Comparison of ENCODE assay signal across 19 cellular contexts in genomic region chr1:228044961-228045360, GRCh38. TPM values are rescaled to one million over a fixed set of nuclear protein-coding genes. Genes with fewer than 3 reads are reported as not detected.
A peak's percentile ranks its signal among the peaks of the same experiment; 100 is the strongest.
DNase-seq lines count a peak whose midpoint lies in the region; ATAC-seq and TF ChIP-seq lines count a peak whose summit lies in the region.
"Had no signal": no experiment of that assay in that cellular context is flagged by ENCODE, and none has a peak within 500 bp of the region (broad histone marks: within the 10 kb centered on the region; RNA-seq: fewer than 3 reads in every experiment).

No MANE protein-coding gene starts in this region.

- no peaks in the 10 kb centered on the region for H3K79me2 ChIP-seq in PC-3 (ENCODE audit: low read length)

- no peaks in the 10 kb centered on the region for H4K20me1 ChIP-seq in PC-3 (ENCODE audit: low read length)

- H3K36me3 ChIP-seq in PC-3 (ENCODE audit: low read depth, low read length) = no peaks in the 10 kb centered on the region
- H3K36me3 ChIP-seq in sigmoid colon = no peaks in the 10 kb centered on the region
- H3K36me3 ChIP-seq in naive thymus-derived CD4-positive, alpha-beta T cell (ENCODE audit: control insufficient read depth in 2 of 3, insufficient read depth in 3 of 3, low read length in 3 of 3) = no peaks in the 10 kb centered on the region

- H3K27me3 ChIP-seq in PC-3 (ENCODE audit: low read length) (peaks cover 4% of the 10 kb centered on the region; the same call in 1 of the 2 replicates), sigmoid colon (peaks cover 0 to 4% (median 0%) of the 10 kb centered on the region in 3 donors)
- H3K27me3 ChIP-seq in naive thymus-derived CD4-positive, alpha-beta T cell (ENCODE audit: control insufficient read depth in 2 of 2, insufficient read depth in 2 of 2, low read length in 2 of 2) = no peaks in the 10 kb centered on the region

- H3K27ac Mint-ChIP-seq in naive thymus-derived CD4-positive, alpha-beta T cell = no peak overlapping the region
- no peak overlapping the region for H3K27ac Mint-ChIP-seq in T-helper 2 cell treated with Interferon-gamma antibody and Interleukin-4, amounts not matched to agents 5 μg/mL and 100 μg/mL, for 36 hours

- DNase-seq in ELF-1 (ENCODE audit: low read depth, low spot score) = peak; percentile 73
- peak; percentile 62 for DNase-seq in PC-3
- peak; percentile 19 for DNase-seq in fibroblast of the aortic adventitia (ENCODE audit: low read depth)
- DNase-seq in sigmoid colon = peak; percentile 46
- no peak for DNase-seq in naive thymus-derived CD4-positive, alpha-beta T cell
- no peak for DNase-seq in cerebellum (ENCODE audit: low spot score)
- no peak for DNase-seq in T-helper 2 cell treated with Interferon-gamma antibody and Interleukin-4, amounts not matched to agents 5 μg/mL and 100 μg/mL, for 36 hours (ENCODE audit: low spot score)
- DNase-seq: DMS 273 treated with DMSO at 0.1 percent for 48 hours, MV-4-11, NCI-H1417 treated with DMSO at 0.1 percent for 48 hours, NCI-H1930, NCI-H2171, NCI-H446 treated with DMSO at 0.1 percent for 48 hours, NCI-H748 treated with DMSO at 0.1 percent for 48 hours had no signal

- TF ChIP-seq EP300 in sigmoid colon (IDR thresholded peaks at IDR 0.05) = no peak

- H3K9me2 ChIP-seq in PC-3 (replicated peaks; ENCODE audit: low read length) = no peaks in the 10 kb centered on the region

- no peak overlapping the region for H3K4me3 Mint-ChIP-seq in naive thymus-derived CD4-positive, alpha-beta T cell
- H3K4me3 Mint-ChIP-seq in T-helper 2 cell treated with Interferon-gamma antibody and Interleukin-4, amounts not matched to agents 5 μg/mL and 100 μg/mL, for 36 hours = no peak overlapping the region

- peaks cover 0 to 8% (median 0%) of the 10 kb centered on the region in 7 donors for H3K4me1 Mint-ChIP-seq in naive thymus-derived CD4-positive, alpha-beta T cell
- no peaks in the 10 kb centered on the region for H3K4me1 Mint-ChIP-seq in T-helper 2 cell treated with Interferon-gamma antibody and Interleukin-4, amounts not matched to agents 5 μg/mL and 100 μg/mL, for 36 hours (ENCODE audit: low read depth)

- H3K9ac ChIP-seq in PC-3 (ENCODE audit: low read length) = peak overlapping the region; percentile 4; the same call in 1 of the 2 replicates

- H3K4me2 ChIP-seq in PC-3 (ENCODE audit: low read length) = peak overlapping the region; percentile 65
- H3K4me2 ChIP-seq: A549 had no signal

- H3K27ac ChIP-seq in PC-3 (ENCODE audit: low read length) (peak overlapping the region; percentile 64), sigmoid colon (no peak overlapping the region)
- no peak overlapping the region for H3K27ac ChIP-seq in naive thymus-derived CD4-positive, alpha-beta T cell (ENCODE audit: low read depth, low read length)
- H3K27ac ChIP-seq: C4-2B had no signal

- POLR2A ChIA-PET in PC-3 (lab: Charles Lee; ENCODE audit: unreplicated experiment) = interaction anchor here (0.8 kb wide), 2 partner anchors 14 to 239 kb away, joined by 5 to 7 read pairs; no protein-coding TSS in a partner anchor
- POLR2A ChIA-PET in naive thymus-derived CD4-positive, alpha-beta T cell (lab: Charles Lee) = interaction anchor here (0.6 kb wide), 1 partner anchor 37 kb away, joined by 3 read pairs; no protein-coding TSS in a partner anchor

- no peaks in the 10 kb centered on the region for H3K9me3 ChIP-seq in PC-3 (ENCODE audit: low read length)
- H3K9me3 ChIP-seq in sigmoid colon = no peaks in the 10 kb centered on the region
- no peaks in the 10 kb centered on the region for H3K9me3 ChIP-seq in naive thymus-derived CD4-positive, alpha-beta T cell (ENCODE audit: control insufficient read depth in 2 of 3, low read length in 3 of 3)

- H3K9me3 Mint-ChIP-seq in naive thymus-derived CD4-positive, alpha-beta T cell = peaks cover 0 to 7% (median 0%) of the 10 kb centered on the region in 11 donors
- H3K9me3 Mint-ChIP-seq in T-helper 2 cell treated with Interferon-gamma antibody and Interleukin-4, amounts not matched to agents 5 μg/mL and 100 μg/mL, for 36 hours = peaks cover 4% of the 10 kb centered on the region

- CTCF ChIA-PET in PC-3 (lab: Charles Lee) = interaction anchor here (1.3 kb wide), 1 partner anchor 45 kb away, joined by 7 read pairs; no protein-coding TSS in a partner anchor
- CTCF ChIA-PET in naive thymus-derived CD4-positive, alpha-beta T cell (lab: Charles Lee) = no interaction called here

- H3K36me3 Mint-ChIP-seq in naive thymus-derived CD4-positive, alpha-beta T cell = no peaks in the 10 kb centered on the region
- no peaks in the 10 kb centered on the region for H3K36me3 Mint-ChIP-seq in T-helper 2 cell treated with Interferon-gamma antibody and Interleukin-4, amounts not matched to agents 5 μg/mL and 100 μg/mL, for 36 hours (ENCODE audit: low read depth)

- no peak overlapping the region for H2AFZ ChIP-seq in PC-3 (ENCODE audit: low read length)

- TF ChIP-seq POLR2A in sigmoid colon (IDR thresholded peaks at IDR 0.05) = no peak

- peaks cover 4% of the 10 kb centered on the region for H3F3A ChIP-seq in PC-3 (ENCODE audit: low read length, unreplicated experiment)

- TF ChIP-seq CTCF in PC-3 (conservative IDR thresholded peaks at IDR 0.05; ENCODE audit: low read depth, low read length) (no peak), fibroblast of the aortic adventitia (IDR thresholded peaks at IDR 0.05; ENCODE audit: insufficient read depth, low read length) (no peak), sigmoid colon (IDR thresholded peaks at IDR 0.05) (no peak)

- WGBS in sigmoid colon, 2 donors = 62 to 73% methylated on average over 3 of the region's 3 CpGs

- intact Hi-C loops in PC-3 (cut with micrococcal nuclease) = no loop called here
- intact Hi-C loops in sigmoid colon (cut with DNase I) = no loop called here
- intact Hi-C loops in naive thymus-derived CD4-positive, alpha-beta T cell (cut with micrococcal nuclease) = no loop called here

- no peak overlapping the region for H3K4me3 ChIP-seq in PC-3 (ENCODE audit: low read length)
- no peak overlapping the region for H3K4me3 ChIP-seq in fibroblast of the aortic adventitia (ENCODE audit: low read depth, low read length)
- H3K4me3 ChIP-seq in sigmoid colon = no peak overlapping the region
- H3K4me3 ChIP-seq in naive thymus-derived CD4-positive, alpha-beta T cell (ENCODE audit: low read length) = no peak overlapping the region
- H3K4me3 ChIP-seq: A549, K562 had no signal

- no TSS peak for BruUV-seq in PC-3 (replicated peaks; lab: Mats Ljungman, UMichigan)

- peaks cover 4 to 13% (median 11%) of the 10 kb centered on the region in 5 donors for H3K27me3 Mint-ChIP-seq in naive thymus-derived CD4-positive, alpha-beta T cell
- peaks cover 3% of the 10 kb centered on the region for H3K27me3 Mint-ChIP-seq in T-helper 2 cell treated with Interferon-gamma antibody and Interleukin-4, amounts not matched to agents 5 μg/mL and 100 μg/mL, for 36 hours (ENCODE audit: low read depth)

- no peak for ATAC-seq in PC-3
- ATAC-seq in naive thymus-derived CD4-positive, alpha-beta T cell = no peak
- no peak for ATAC-seq in GM19035 (IDR thresholded peaks at IDR 0.05; ENCODE audit: unreplicated experiment)
- ATAC-seq: A549, K562 had no signal

- H3K4me1 ChIP-seq in PC-3 (ENCODE audit: insufficient read depth, low read length) = peaks cover 41% of the 10 kb centered on the region
- H3K4me1 ChIP-seq in sigmoid colon = no peaks in the 10 kb centered on the region
- no peaks in the 10 kb centered on the region for H3K4me1 ChIP-seq in naive thymus-derived CD4-positive, alpha-beta T cell (ENCODE audit: control insufficient read depth in 2 of 2, insufficient read depth in 2 of 2, low read length in 2 of 2)

RNA-seq across cellular contexts. Expression of gene ARF1, which starts 37.5 kb away (rescaled TPM):
- total RNA-seq in PC-3 (2014; rRNA removed) (685 and 688 TPM in 2 replicates), fibroblast of the aortic adventitia (ENCODE audit: low replicate concordance) (58.0 and 246 TPM in 2 replicates), sigmoid colon (100 to 1,000 TPM; 212 to 250 (median 225) TPM), cerebellum (102 TPM)
- 100 to 1,000 TPM; 345 to 482 (median 479) TPM for polyA plus RNA-seq in sigmoid colon
- total RNA-seq in naive thymus-derived CD4-positive, alpha-beta T cell = 100 to 1,000 TPM; 198 to 390 (median 259) TPM
- polyA plus RNA-seq in naive thymus-derived CD4-positive, alpha-beta T cell = 100 to 1,000 TPM; 382 to 434 TPM

RNA-seq across cellular contexts. Expression of gene WNT3A, which starts 38.2 kb away (rescaled TPM):
- total RNA-seq in PC-3 (2014; rRNA removed) (1.0 and 1.5 TPM in 2 replicates), fibroblast of the aortic adventitia (ENCODE audit: low replicate concordance) (not detected in 2 replicates), sigmoid colon (not detected), cerebellum (0.45 TPM)
- polyA plus RNA-seq in sigmoid colon = under 1 TPM in 1 of 3 donors, not detected in 2; 0.01 TPM
- not detected for total RNA-seq in naive thymus-derived CD4-positive, alpha-beta T cell
- polyA plus RNA-seq in naive thymus-derived CD4-positive, alpha-beta T cell = not detected
- total RNA-seq: K562, SK-MEL-5 had no signal
- polyA plus RNA-seq: A549, K562 had no signal

RNA-seq across cellular contexts. Expression of gene C1orf35, which starts 58.2 kb away (rescaled TPM):
- total RNA-seq in PC-3 (2014; rRNA removed) (63.3 and 93.0 TPM in 2 replicates), fibroblast of the aortic adventitia (ENCODE audit: low replicate concordance) (5.9 and 21.8 TPM in 2 replicates), sigmoid colon (10 to 100 TPM in 3 of 4 donors, 1 to 10 TPM in 1; 7.8 to 18.1 (median 13.0) TPM), cerebellum (4.5 TPM)
- 10 to 100 TPM in 1 of 3 donors, 1 to 10 TPM in 2; 8.8 to 17.9 (median 9.0) TPM for polyA plus RNA-seq in sigmoid colon
- total RNA-seq in naive thymus-derived CD4-positive, alpha-beta T cell = 10 to 100 TPM; 16.8 to 31.8 (median 27.8) TPM
- polyA plus RNA-seq in naive thymus-derived CD4-positive, alpha-beta T cell = 10 to 100 TPM; 21.9 to 33.0 TPM

Comparison
In these comparisons a context has a peak if more than half of its experiments do, and no peak if none do; other contexts are left out.
1. DNase-seq: peak in ELF-1 (single experiment), PC-3 (single experiment), fibroblast of the aortic adventitia (single experiment) and sigmoid colon (single experiment); none in naive thymus-derived CD4-positive, alpha-beta T cell (0 of 9), cerebellum (single experiment) and T-helper 2 cell treated with Interferon-gamma antibody and Interleukin-4, amounts not matched to agents 5 μg/mL and 100 μg/mL, for 36 hours (single experiment).